Comparison of ENCODE assay signal across 1 cellular context in genomic region chr22:30453731-30454510, GRCh38.
TF ChIP-seq lines count a peak whose summit lies in the region.

No MANE protein-coding gene starts in this region.

TF ChIP-seq in WTC11, 78 proteins besides CTCF, POLR2A, EP300 and RAD21 (continued from another document):
- TF ChIP-seq, protein P1, sequence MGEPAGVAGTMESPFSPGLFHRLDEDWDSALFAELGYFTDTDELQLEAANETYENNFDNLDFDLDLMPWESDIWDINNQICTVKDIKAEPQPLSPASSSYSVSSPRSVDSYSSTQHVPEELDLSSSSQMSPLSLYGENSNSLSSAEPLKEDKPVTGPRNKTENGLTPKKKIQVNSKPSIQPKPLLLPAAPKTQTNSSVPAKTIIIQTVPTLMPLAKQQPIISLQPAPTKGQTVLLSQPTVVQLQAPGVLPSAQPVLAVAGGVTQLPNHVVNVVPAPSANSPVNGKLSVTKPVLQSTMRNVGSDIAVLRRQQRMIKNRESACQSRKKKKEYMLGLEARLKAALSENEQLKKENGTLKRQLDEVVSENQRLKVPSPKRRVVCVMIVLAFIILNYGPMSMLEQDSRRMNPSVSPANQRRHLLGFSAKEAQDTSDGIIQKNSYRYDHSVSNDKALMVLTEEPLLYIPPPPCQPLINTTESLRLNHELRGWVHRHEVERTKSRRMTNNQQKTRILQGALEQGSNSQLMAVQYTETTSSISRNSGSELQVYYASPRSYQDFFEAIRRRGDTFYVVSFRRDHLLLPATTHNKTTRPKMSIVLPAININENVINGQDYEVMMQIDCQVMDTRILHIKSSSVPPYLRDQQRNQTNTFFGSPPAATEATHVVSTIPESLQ (CRISPR knock-in tag; IDR thresholded peaks at IDR 0.05): no peak
